Comparison of ENCODE assay signal across 11 cellular contexts in the genomic region with DNA sequence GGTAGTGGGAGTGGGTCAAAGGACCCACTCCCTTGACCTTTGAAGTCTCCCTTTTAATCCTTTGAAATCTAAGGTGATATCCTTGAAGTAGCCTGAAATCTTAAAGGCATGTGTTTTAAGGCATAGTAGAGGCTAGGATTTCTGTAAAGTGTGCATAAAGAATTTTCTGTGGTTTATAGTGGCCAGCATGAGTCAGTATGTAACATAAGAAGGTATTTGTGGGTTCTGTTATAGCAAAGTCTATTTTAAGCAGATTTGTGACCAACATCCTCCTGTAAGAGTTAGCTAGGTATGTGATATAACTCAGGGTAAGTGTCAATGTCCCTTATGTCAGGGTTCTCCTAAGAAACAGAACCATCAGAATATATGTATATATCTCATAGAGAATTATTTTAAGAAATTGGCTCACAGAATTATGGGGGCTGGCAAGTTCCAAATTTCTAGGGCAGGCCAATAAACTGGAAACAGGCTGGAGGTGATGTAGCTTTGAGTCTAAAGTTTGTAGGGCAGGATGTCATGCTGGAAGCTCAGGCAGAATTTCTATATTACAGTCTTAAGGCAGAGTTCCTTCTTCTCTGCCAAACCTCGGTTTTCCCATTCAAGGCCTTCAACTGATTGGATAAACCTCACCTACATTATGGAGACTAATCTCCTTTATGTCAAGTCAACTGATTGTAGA. TPM values are rescaled to one million over a fixed set of nuclear protein-coding genes. Genes with fewer than 3 reads are reported as not detected.
DNase-seq lines count a peak whose midpoint lies in the region; ATAC-seq, FAIRE-seq and TF ChIP-seq lines count a peak whose summit lies in the region.
"Had no signal": no experiment of that assay in that cellular context is flagged by ENCODE, and none has a peak within 500 bp of the region (broad histone marks: within the 10 kb centered on the region; RNA-seq: fewer than 3 reads in every experiment).

No MANE protein-coding gene starts in this region.

- no peak overlapping the region for H3K4me3 ChIP-seq in astrocyte (ENCODE audit: insufficient read depth, low read depth, low read length)
- H3K4me3 ChIP-seq in skeletal muscle satellite cell (ENCODE audit: low read length): no peak overlapping the region
- H3K4me3 ChIP-seq in WERI-Rb-1 (ENCODE audit: low read depth, low read length): no peak overlapping the region

- H3K27ac ChIP-seq in astrocyte (ENCODE audit: low read depth, low read length) (peak overlapping the region; percentile 17), WERI-Rb-1 (no peak overlapping the region)

- H3K36me3 Mint-ChIP-seq in astrocyte (ENCODE audit: low read depth, unreplicated experiment): no peaks in the 10 kb centered on the region
- H3K36me3 Mint-ChIP-seq: immature natural killer cell had no signal

- H3K79me2 ChIP-seq in astrocyte (ENCODE audit: insufficient read depth, low read length): no peaks in the 10 kb centered on the region

- H3K36me3 ChIP-seq in astrocyte (ENCODE audit: insufficient read depth, low read length) (no peaks in the 10 kb centered on the region), skeletal muscle satellite cell (ENCODE audit: insufficient read depth, low read length) (no peaks in the 10 kb centered on the region), WERI-Rb-1 (no peaks in the 10 kb centered on the region)

- no peak overlapping the region for H3K9ac ChIP-seq in astrocyte (ENCODE audit: low read length)
- no peak overlapping the region for H3K9ac ChIP-seq in skeletal muscle satellite cell (ENCODE audit: low read depth, low read length)

- ATAC-seq in GM19463 (IDR thresholded peaks at IDR 0.05; ENCODE audit: unreplicated experiment): peak; percentile 67
- peak; percentile 93 for ATAC-seq in HG03442 (IDR thresholded peaks at IDR 0.05; ENCODE audit: unreplicated experiment)
- no peak for ATAC-seq in GM19467 (IDR thresholded peaks at IDR 0.05; ENCODE audit: unreplicated experiment)
- ATAC-seq in Right ventricle myocardium inferior: no peak

- H2AFZ ChIP-seq in astrocyte (ENCODE audit: low read depth, low read length): no peak overlapping the region

- no peaks in the 10 kb centered on the region for H3K9me3 ChIP-seq in astrocyte (ENCODE audit: insufficient read depth, low read depth, low read length)
- no peaks in the 10 kb centered on the region for H3K9me3 ChIP-seq in skeletal muscle satellite cell (replicated peaks; ENCODE audit: low read length)
- H3K9me3 ChIP-seq in WERI-Rb-1 (ENCODE audit: severe bottlenecking): no peaks in the 10 kb centered on the region

- peak; percentile 94 for FAIRE-seq in astrocyte (lab: Jason Lieb, UNC)

- no peak overlapping the region for H3K4me3 Mint-ChIP-seq in astrocyte (ENCODE audit: unreplicated experiment)
- H3K4me3 Mint-ChIP-seq: dendritic cell treated with granulocyte-macrophage colony-stimulating factor and Interleukin-4, amounts not matched to agents 40 ng/mL and 50 ng/mL, for 4 days; immature natural killer cell had no signal

- H3K4me1 ChIP-seq in astrocyte (ENCODE audit: insufficient read depth, low read length): no peaks in the 10 kb centered on the region
- peaks cover 13% of the 10 kb centered on the region for H3K4me1 ChIP-seq in skeletal muscle satellite cell (ENCODE audit: control insufficient read depth, insufficient read depth, low read length)

- H3K27me3 Mint-ChIP-seq in astrocyte (ENCODE audit: low read depth, unreplicated experiment): no peaks in the 10 kb centered on the region
- H3K27me3 Mint-ChIP-seq: dendritic cell treated with granulocyte-macrophage colony-stimulating factor and Interleukin-4, amounts not matched to agents 40 ng/mL and 50 ng/mL, for 4 days had no signal

- peak overlapping the region; percentile 85 for H3K27ac Mint-ChIP-seq in astrocyte (ENCODE audit: unreplicated experiment)
- H3K27ac Mint-ChIP-seq: dendritic cell treated with granulocyte-macrophage colony-stimulating factor and Interleukin-4, amounts not matched to agents 40 ng/mL and 50 ng/mL, for 4 days; immature natural killer cell had no signal

- H3K4me1 Mint-ChIP-seq in astrocyte (ENCODE audit: low read depth, unreplicated experiment): peaks cover 9% of the 10 kb centered on the region

- H3K9me3 Mint-ChIP-seq in astrocyte (ENCODE audit: unreplicated experiment): peaks cover 8% of the 10 kb centered on the region
- H3K9me3 Mint-ChIP-seq: dendritic cell treated with granulocyte-macrophage colony-stimulating factor and Interleukin-4, amounts not matched to agents 40 ng/mL and 50 ng/mL, for 4 days had no signal

- no peaks in the 10 kb centered on the region for H4K20me1 ChIP-seq in astrocyte (ENCODE audit: insufficient read depth, low read length)

- DNase-seq in astrocyte (ENCODE audit: low read depth): peak; percentile 90
- no peak for DNase-seq in Right ventricle myocardium inferior (ENCODE audit: missing footprints)
- DNase-seq in WERI-Rb-1: no peak
- DNase-seq: immature natural killer cell, NCI-H187 treated with DMSO at 0.1 percent for 48 hours, SHP77 treated with DMSO at 0.1 percent for 48 hours had no signal

- no peak for TF ChIP-seq CTCF in astrocyte (IDR thresholded peaks at IDR 0.05; ENCODE audit: insufficient read depth, low read depth, low read length)
- TF ChIP-seq CTCF in WERI-Rb-1 (IDR thresholded peaks at IDR 0.05; ENCODE audit: low read depth, low read length): no peak

- H3K4me2 ChIP-seq in astrocyte (ENCODE audit: low read length) (peak overlapping the region; percentile 44), skeletal muscle satellite cell (ENCODE audit: low read length) (peak overlapping the region; percentile 54)

- intact Hi-C loops in Right ventricle myocardium inferior (cut with DNase I): no loop called here

- H3K27me3 ChIP-seq in astrocyte (ENCODE audit: insufficient read depth, low read length) (no peaks in the 10 kb centered on the region), skeletal muscle satellite cell (ENCODE audit: control insufficient read depth, insufficient read depth, low read length) (no peaks in the 10 kb centered on the region), WERI-Rb-1 (ENCODE audit: insufficient read depth, low read depth, severe bottlenecking) (no peaks in the 10 kb centered on the region)

RNA-seq across cellular contexts. Expression of gene EPYC, which starts 18.7 kb away (rescaled TPM):
- total RNA-seq in astrocyte (0.26 and 0.39 TPM in 2 replicates), Right ventricle myocardium inferior (not detected)
- not detected in 2 replicates for total RNA-seq in skeletal muscle satellite cell (2012; rRNA removed)

RNA-seq across cellular contexts. Expression of gene KERA, which starts 34.4 kb away (rescaled TPM):
- not detected in 2 replicates for total RNA-seq in astrocyte
- total RNA-seq in skeletal muscle satellite cell (2012; rRNA removed): not detected in 2 replicates
- total RNA-seq in Right ventricle myocardium inferior: not detected

Comparison
In these comparisons a context has a peak if more than half of its experiments do, and no peak if none do; other contexts are left out.
1. ATAC-seq: peak in GM19463 (single experiment) and HG03442 (single experiment); none in GM19467 (single experiment) and Right ventricle myocardium inferior (single experiment).